ENCODE assay signal across 29 cellular contexts in genomic region chr18:44846450-44846849, GRCh38.
"Had no signal": no experiment of that assay in that cellular context is flagged by ENCODE, and none has a peak within 500 bp of the region (broad histone marks: within the 10 kb centered on the region; RNA-seq: fewer than 3 reads in every experiment).

No MANE protein-coding gene starts in this region.

- H3K27ac ChIP-seq: ovary, parathyroid adenoma, psoas muscle, right lobe of liver, sigmoid colon, stomach, thoracic aorta, thyroid gland, tibial nerve, upper lobe of left lung, vagina had no signal

- H3K9ac ChIP-seq: parathyroid adenoma had no signal

- H3K27me3 Mint-ChIP-seq: progenitor cell of endocrine pancreas; stimulated activated naive CD8-positive, alpha-beta T cell treated with anti-CD3 and anti-CD28 coated beads, Interleukin-15, Interleukin-2, amounts not matched to agents 100 ng/mL and 50 ng/mL, for 24 hours had no signal

- H3K27me3 ChIP-seq: ovary, right lobe of liver, sigmoid colon, stomach, thyroid gland, tibial nerve, upper lobe of left lung, vagina had no signal

- H2AFZ ChIP-seq: parathyroid adenoma had no signal

- ATAC-seq: naive thymus-derived CD4-positive, alpha-beta T cell; natural killer cell; psoas muscle; right cardiac atrium; stimulated activated effector memory CD8-positive, alpha-beta T cell treated with anti-CD3 and anti-CD28 coated beads, Interleukin-12 subunit alpha, Interleukin-12 subunit beta, amount 100 ng/mL, for 72 hours had no signal

- H3K4me3 Mint-ChIP-seq: naive thymus-derived CD4-positive, alpha-beta T cell; natural killer cell; nephron progenitor cell; neural crest cell; stimulated activated effector memory CD8-positive, alpha-beta T cell treated with anti-CD3 and anti-CD28 coated beads, Interleukin-12 subunit alpha, Interleukin-12 subunit beta, amount 100 ng/mL, for 72 hours; stimulated activated naive CD8-positive, alpha-beta T cell treated with anti-CD3 and anti-CD28 coated beads, Interleukin-15, Interleukin-2, amounts not matched to agents 100 ng/mL and 50 ng/mL, for 24 hours had no signal

- H3K9me3 ChIP-seq: ovary, psoas muscle, right lobe of liver, sigmoid colon, stomach, thoracic aorta, thyroid gland, tibial nerve, upper lobe of left lung, vagina had no signal

- H3K36me3 ChIP-seq: ovary, right lobe of liver, sigmoid colon, stomach, thoracic aorta, thyroid gland, tibial nerve, upper lobe of left lung, vagina had no signal

- H3K9me3 Mint-ChIP-seq: natural killer cell; neural crest cell; stimulated activated effector memory CD8-positive, alpha-beta T cell treated with anti-CD3 and anti-CD28 coated beads, Interleukin-12 subunit alpha, Interleukin-12 subunit beta, amount 100 ng/mL, for 72 hours had no signal

- H3K4me3 ChIP-seq: ovary, psoas muscle, right lobe of liver, sigmoid colon, stomach, thoracic aorta, thyroid gland, tibial nerve, upper lobe of left lung, vagina had no signal

- DNase-seq: naive thymus-derived CD4-positive, alpha-beta T cell; natural killer cell; nephron progenitor cell; occipital lobe; ovary; posterior cingulate gyrus; psoas muscle; right cardiac atrium; right lobe of liver; sigmoid colon; small intestine; stimulated activated CD4-positive, alpha-beta T cell treated with anti-CD3 and anti-CD28 coated beads, Interleukin-15, amount 100 ng/mL, for 24 hours; stimulated activated CD4-positive, alpha-beta T cell treated with anti-CD3 and anti-CD28 coated beads, Interleukin-2, amount 100 ng/mL, for 24 hours; stimulated activated CD4-positive, alpha-beta T cell treated with anti-CD3 and anti-CD28 coated beads, Interleukin-2, amount 100 ng/mL, for 48 hours; stimulated activated CD4-positive, alpha-beta T cell treated with anti-CD3 and anti-CD28 coated beads, Interleukin-4, amount 100 ng/mL, for 24 hours; stimulated activated naive CD4-positive, alpha-beta T cell treated with Interleukin-2 at 50 U/mL for 16 hours; stomach; thyroid gland; trophoblast cell; upper lobe of left lung had no signal

- FAIRE-seq: small intestine, urothelium cell line had no signal

- H3K27ac Mint-ChIP-seq: naive thymus-derived CD4-positive, alpha-beta T cell; natural killer cell; nephron progenitor cell; progenitor cell of endocrine pancreas; stimulated activated effector memory CD8-positive, alpha-beta T cell treated with anti-CD3 and anti-CD28 coated beads, Interleukin-12 subunit alpha, Interleukin-12 subunit beta, amount 100 ng/mL, for 72 hours; stimulated activated naive CD8-positive, alpha-beta T cell treated with anti-CD3 and anti-CD28 coated beads, Interleukin-15, Interleukin-2, amounts not matched to agents 100 ng/mL and 50 ng/mL, for 24 hours had no signal

- H3K36me3 Mint-ChIP-seq: natural killer cell had no signal

- H3K4me1 ChIP-seq: right lobe of liver had no signal
